ENCODE assay signal across 18 cellular contexts in the genomic region with DNA sequence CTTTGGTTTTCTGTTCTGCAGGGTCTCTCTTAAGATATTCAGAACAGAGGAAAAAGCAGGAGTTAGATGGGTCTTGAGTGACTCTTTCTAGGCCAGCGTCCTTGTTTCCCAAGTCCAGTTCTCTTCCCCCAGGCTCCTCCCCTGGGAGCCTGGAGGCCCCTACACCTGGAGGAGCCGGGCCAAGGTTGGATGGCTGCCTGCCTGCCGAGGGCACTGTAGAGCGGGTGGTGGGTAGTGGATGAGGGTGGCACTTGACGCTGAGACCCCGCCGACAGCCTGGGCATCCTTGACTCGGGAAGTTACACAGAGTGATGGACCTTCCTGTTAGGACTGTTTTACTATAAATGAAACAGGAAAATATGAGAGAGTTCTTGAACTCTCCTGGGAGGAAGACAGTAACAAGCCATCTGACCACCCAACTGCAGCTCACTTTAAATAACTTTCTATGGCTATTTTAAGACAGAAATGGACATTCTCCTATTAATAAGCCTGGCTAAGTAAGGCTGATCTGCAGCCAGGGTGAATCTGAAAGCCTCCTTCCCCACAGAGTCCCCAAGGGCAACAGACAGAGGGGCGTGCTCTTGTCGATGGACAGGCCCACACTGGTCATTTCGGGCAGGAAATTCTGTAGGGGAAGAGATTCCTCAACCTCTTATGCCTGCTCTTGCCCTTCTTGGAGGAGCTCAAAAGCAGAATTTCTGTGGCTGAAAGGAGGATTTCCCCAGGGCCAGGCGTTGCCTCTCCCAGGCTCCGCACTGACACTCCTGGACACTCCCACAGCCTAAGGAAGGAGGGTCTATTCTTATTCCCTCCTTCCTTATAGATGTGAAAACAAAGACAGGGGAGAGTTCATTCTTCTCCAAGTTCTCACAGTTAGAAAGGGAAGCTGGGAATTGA. TPM values are rescaled to one million over a fixed set of nuclear protein-coding genes. Genes with fewer than 3 reads are reported as not detected.
A peak's percentile ranks its signal among the peaks of the same experiment; 100 is the strongest.
DNase-seq lines count a peak whose midpoint lies in the region; ATAC-seq and TF ChIP-seq lines count a peak whose summit lies in the region.
"Had no signal": no experiment of that assay in that cellular context is flagged by ENCODE, and none has a peak within 500 bp of the region (broad histone marks: within the 10 kb centered on the region; RNA-seq: fewer than 3 reads in every experiment).

No MANE protein-coding gene starts in this region.

- H4K8ac ChIP-seq in mesendoderm (ENCODE audit: low read depth, low read length), result no peak overlapping the region

- H3K79me2 ChIP-seq in mesendoderm (ENCODE audit: control insufficient read depth, insufficient read depth, low read length), result no peaks in the 10 kb centered on the region

- H3K36me3 Mint-ChIP-seq in naive thymus-derived CD8-positive, alpha-beta T cell, result no peaks in the 10 kb centered on the region

- H2AK5ac ChIP-seq in mesendoderm (ENCODE audit: low read length), result no peak overlapping the region

- no peak overlapping the region for H3K27ac Mint-ChIP-seq in naive thymus-derived CD8-positive, alpha-beta T cell

- peaks cover 0 to 10% (median 5%) of the 10 kb centered on the region in 4 donors for H3K4me1 Mint-ChIP-seq in naive thymus-derived CD8-positive, alpha-beta T cell
- H3K4me1 Mint-ChIP-seq: T-helper 17 cell had no signal

- TF ChIP-seq CTCF in adrenal gland (IDR thresholded peaks at IDR 0.05) (no peak), foreskin keratinocyte (conservative IDR thresholded peaks at IDR 0.05) (no peak), spleen (IDR thresholded peaks at IDR 0.05 in 8 of 11, conservative IDR thresholded peaks at IDR 0.05 in 3 of 11) (no peak)

- ATAC-seq in foreskin keratinocyte (peak; percentile 57), GM21367 (IDR thresholded peaks at IDR 0.05; ENCODE audit: unreplicated experiment) (no peak)
- no peak for ATAC-seq in naive thymus-derived CD8-positive, alpha-beta T cell
- ATAC-seq: activated CD4-positive, CD25-positive, alpha-beta regulatory T cell treated with anti-CD3 and anti-CD28 coated beads, Interleukin-2, amount 50 U/mL, for 24 hours; T-helper 17 cell had no signal

- H3K36me3 ChIP-seq in adrenal gland (replicated peaks in 1 of 2), result no peaks in the 10 kb centered on the region
- no peaks in the 10 kb centered on the region for H3K36me3 ChIP-seq in mesendoderm (ENCODE audit: control insufficient read depth, insufficient read depth, low read length)
- H3K36me3 ChIP-seq in spleen, result no peaks in the 10 kb centered on the region

- no peak overlapping the region for H2BK5ac ChIP-seq in mesendoderm (ENCODE audit: low read length)

- H3K56ac ChIP-seq in mesendoderm (ENCODE audit: low read length), result no peak overlapping the region

- no peak overlapping the region for H3K4me3 ChIP-seq in adrenal gland
- no peak overlapping the region for H3K4me3 ChIP-seq in mesendoderm (ENCODE audit: low read length)
- H3K4me3 ChIP-seq in spleen, result no peak overlapping the region

- H3K27ac ChIP-seq in adrenal gland (peak overlapping the region in 3 of 5 donors; percentile 22 to 76 (median 71)), foreskin keratinocyte (no peak overlapping the region), mesendoderm (ENCODE audit: low read depth, low read length) (no peak overlapping the region), spleen (peak overlapping the region in 6 of 8 donors; percentile 47 to 62 (median 52))

- TF ChIP-seq POLR2A in adrenal gland (IDR thresholded peaks at IDR 0.05) (no peak), spleen (IDR thresholded peaks at IDR 0.05) (no peak)

- no peaks in the 10 kb centered on the region for H3K79me1 ChIP-seq in mesendoderm (ENCODE audit: low read length)

- H3K23ac ChIP-seq in mesendoderm (ENCODE audit: low read length), result no peak overlapping the region

- H3K4me1 ChIP-seq in adrenal gland (replicated peaks in 1 of 2) (peaks cover 0 to 10% of the 10 kb centered on the region in 2 donors), foreskin keratinocyte (no peaks in the 10 kb centered on the region), mesendoderm (ENCODE audit: control insufficient read depth, low read depth, low read length) (peaks cover 8% of the 10 kb centered on the region), spleen (peaks cover 0 to 13% (median 2%) of the 10 kb centered on the region in 6 donors)

- no peak overlapping the region for H3K4me2 ChIP-seq in mesendoderm (ENCODE audit: low read length)

- peaks cover 0 to 4% (median 0%) of the 10 kb centered on the region in 5 donors for H3K27me3 Mint-ChIP-seq in naive thymus-derived CD8-positive, alpha-beta T cell

- intact Hi-C loops in adrenal gland (cut with DNase I) (no loop called here), spleen (cut with DNase I; ENCODE audit: low total_unique reads) (no loop called here)

- no peak overlapping the region for H2BK120ac ChIP-seq in mesendoderm (ENCODE audit: low read depth, low read length)

- no peak for DNase-seq in adrenal gland
- no peak for DNase-seq in foreskin keratinocyte
- DNase-seq in mesendoderm, result no peak
- peak; percentile 58 for DNase-seq in spleen
- no peak for DNase-seq in naive thymus-derived CD8-positive, alpha-beta T cell
- no peak for DNase-seq in Kasumi-1 (lab: John Stamatoyannopoulos, UW)
- DNase-seq in NCI-H82 treated with DMSO at 0.1 percent for 48 hours (lab: John Stamatoyannopoulos, UW; ENCODE audit: unreplicated experiment), result no peak
- DNase-seq: activated naive CD4-positive, alpha-beta T cell treated with Interleukin-2 at 50 U/mL for 16 hours; GDM1; HFFc6; KBM-7; NCI-H226; SHP77 treated with DMSO at 0.1 percent for 48 hours; stimulated activated CD4-positive, alpha-beta T cell treated with anti-CD3 and anti-CD28 coated beads, Interleukin-12 subunit alpha, Interleukin-12 subunit beta, amount 100 ng/mL, for 4 hours; T-helper 17 cell had no signal

- H3K4me3 Mint-ChIP-seq in naive thymus-derived CD8-positive, alpha-beta T cell, result no peak overlapping the region
- H3K4me3 Mint-ChIP-seq: HFFc6, T-helper 17 cell had no signal

- H3K27me3 ChIP-seq in adrenal gland (no peaks in the 10 kb centered on the region), foreskin keratinocyte (no peaks in the 10 kb centered on the region), mesendoderm (ENCODE audit: insufficient read depth, low read length, poor library complexity) (no peaks in the 10 kb centered on the region), spleen (replicated peaks in 1 of 7) (no peaks in the 10 kb centered on the region)

- H3K18ac ChIP-seq in mesendoderm (ENCODE audit: low read length), result no peak overlapping the region

- POLR2A ChIA-PET in naive thymus-derived CD8-positive, alpha-beta T cell (lab: Charles Lee), result no interaction called here

- H2BK15ac ChIP-seq in mesendoderm (replicated peaks; ENCODE audit: low read depth), result no peak overlapping the region

- H3K9me3 ChIP-seq in adrenal gland (replicated peaks in 1 of 3) (no peaks in the 10 kb centered on the region), spleen (no peaks in the 10 kb centered on the region)

- no peaks in the 10 kb centered on the region for H3K9me3 Mint-ChIP-seq in naive thymus-derived CD8-positive, alpha-beta T cell
- H3K9me3 Mint-ChIP-seq: HFFc6 had no signal

- H3K9ac ChIP-seq in mesendoderm (ENCODE audit: low read length), result no peak overlapping the region

- H3K4ac ChIP-seq in mesendoderm (ENCODE audit: low read depth, low read length), result peak overlapping the region; percentile 20

- H4K5ac ChIP-seq in mesendoderm (ENCODE audit: low read length), result no peak overlapping the region

- 57 to 68% (median 66%) methylated on average over 12 to 13 of the region's 13 CpGs for WGBS in adrenal gland, 4 donors
- no CpG with 5 or more reads among the region's 13 CpGs for WGBS in mesendoderm (ENCODE audit: extremely low coverage, insufficient coverage, low lambda C conversion rate)
- 49 to 84% (median 62%) methylated on average over 13 of the region's 13 CpGs for WGBS in spleen, 5 donors

RNA-seq across cellular contexts. Expression of a gene that starts 17.7 kb away (rescaled TPM):
- total RNA-seq in adrenal gland, result under 1 TPM in 6 of 8 donors, not detected in 2; 0.12 to 0.91 (median 0.26) TPM
- polyA plus RNA-seq in adrenal gland, result under 1 TPM; 0.16 to 0.40 (median 0.17) TPM
- total RNA-seq in foreskin keratinocyte, result under 0.01 and 0.20 TPM in 2 replicates
- 0.03 TPM in 1 of 2 replicates, not detected in the other for polyA plus RNA-seq in foreskin keratinocyte
- 0.17 TPM for polyA plus RNA-seq in mesendoderm (2013, experiment 1 of 2)
- polyA plus RNA-seq in mesendoderm (2013, experiment 2 of 2), result 0.22 TPM
- 1 to 10 TPM in 1 of 7 donors, under 1 TPM in 6; 0.20 to 1.3 (median 0.51) TPM for total RNA-seq in spleen
- polyA plus RNA-seq in spleen, result under 1 TPM; 0.11 to 0.70 (median 0.17) TPM
- total RNA-seq in naive thymus-derived CD8-positive, alpha-beta T cell, result not detected
- polyA plus RNA-seq in naive thymus-derived CD8-positive, alpha-beta T cell, result not detected
- total RNA-seq: dermis microvascular lymphatic vessel endothelial cell, HFFc6, T-helper 17 cell had no signal

Comparison
In these comparisons a context has a peak if more than half of its experiments do, and no peak if none do; other contexts are left out.
1. H3K27ac ChIP-seq: peak in adrenal gland (3 of 5) and spleen (6 of 8); none in foreskin keratinocyte (single experiment) and mesendoderm (single experiment).